ENCODE assay signal across 34 cellular contexts in the genomic region with DNA sequence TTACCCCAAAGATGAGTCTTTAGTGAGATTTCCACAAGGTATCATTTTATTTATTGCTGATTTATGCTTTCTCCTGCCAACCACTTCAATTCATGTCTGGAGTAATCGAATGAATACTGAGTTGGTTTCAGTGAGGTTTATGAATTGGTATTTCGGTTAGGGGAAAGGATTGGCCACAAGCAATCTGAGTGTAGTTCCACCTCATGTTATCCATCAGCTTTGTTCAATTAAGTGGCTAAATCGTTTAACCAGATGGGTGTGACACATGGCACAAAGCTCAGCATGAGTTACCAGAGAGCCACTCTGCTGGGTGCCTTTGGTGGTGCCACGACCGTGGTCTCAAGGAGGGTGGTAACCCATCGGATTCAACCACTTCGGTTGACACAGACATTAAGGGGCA.
"Had no signal": no experiment of that assay in that cellular context is flagged by ENCODE, and none has a peak within 500 bp of the region (broad histone marks: within the 10 kb centered on the region; RNA-seq: fewer than 3 reads in every experiment).

No MANE protein-coding gene starts in this region.

- DNase-seq: activated B cell treated with CpG ODN at 0.5 μM for 24 hours; activated CD4-positive, alpha-beta memory T cell treated with anti-CD3 and anti-CD28 coated beads for 36 hours; activated CD4-positive, alpha-beta T cell treated with anti-CD3 and anti-CD28 coated beads for 48 hours; activated CD4-positive, alpha-beta T cell treated with anti-CD3 and anti-CD28 coated beads, Interleukin-2, amount 10 ng/mL, durations not matched to agents 7 days and 5 days; activated CD4-positive, CD25-positive, alpha-beta regulatory T cell treated with anti-CD3 and anti-CD28 coated beads, Interleukin-2, amount 50 U/mL, for 72 hours; activated CD8-positive, alpha-beta memory T cell treated with anti-CD3 and anti-CD28 coated beads, Interleukin-2, amount 50 U/mL, for 4 hours; activated CD8-positive, alpha-beta T cell treated with anti-CD3 and anti-CD28 coated beads for 36 hours; activated effector memory CD4-positive, alpha-beta T cell treated with Interleukin-2 at 50 U/mL for 16 hours; activated gamma-delta T cell; activated naive CD4-positive, alpha-beta T cell treated with anti-CD3 and anti-CD28 coated beads, Interleukin-2, amount 10 ng/mL, durations not matched to agents 7 days and 5 days; activated naive CD4-positive, alpha-beta T cell treated with Interleukin-2 at 50 U/mL for 16 hours; activated naive CD8-positive, alpha-beta T cell treated with anti-CD3 and anti-CD28 coated beads, Interleukin-2, amount 10 ng/mL, durations not matched to agents 7 days and 5 days; activated naive CD8-positive, alpha-beta T cell treated with anti-CD3 and anti-CD28 coated beads, Interleukin-2, amount 50 U/mL, for 24 hours; activated T-cell treated with anti-CD3 and anti-CD28 coated beads for 4 hours; activated T-cell treated with anti-CD3 and anti-CD28 coated beads, Interleukin-2, amount 50 U/mL, for 24 hours; amygdala; anterior cingulate cortex; caudate nucleus; cerebellar nuclear complex; SW 1271; T-helper 1 cell; T-helper 2 cell; T-helper 9 cell had no signal

- H3K36me3 Mint-ChIP-seq: activated CD4-positive, alpha-beta memory T cell treated with anti-CD3 and anti-CD28 coated beads for 36 hours; activated naive CD4-positive, alpha-beta T cell treated with anti-CD3 and anti-CD28 coated beads, Interleukin-2, amount 10 ng/mL, durations not matched to agents 7 days and 5 days; activated naive CD4-positive, alpha-beta T cell treated with anti-CD3 and anti-CD28 coated beads, Interleukin-2, amount 50 U/mL, for 24 hours; activated naive CD8-positive, alpha-beta T cell; activated naive CD8-positive, alpha-beta T cell treated with anti-CD3 and anti-CD28 coated beads, Interleukin-2, amount 10 ng/mL, durations not matched to agents 7 days and 5 days; brain had no signal

- H3K27ac ChIP-seq: ascending aorta, cardiac muscle cell, VCaP had no signal

- ATAC-seq: activated CD8-positive, alpha-beta T cell treated with anti-CD3 and anti-CD28 coated beads for 36 hours; activated naive CD8-positive, alpha-beta T cell treated with anti-CD3 and anti-CD28 coated beads, Interleukin-2, amount 50 U/mL, for 24 hours had no signal

- H3K9me3 ChIP-seq: ascending aorta had no signal

- H3K36me3 ChIP-seq: ascending aorta, cardiac muscle cell had no signal

- H3K27ac Mint-ChIP-seq: activated B cell treated with CpG ODN at 0.5 μM for 24 hours; activated CD4-positive, alpha-beta memory T cell treated with anti-CD3 and anti-CD28 coated beads for 36 hours; activated CD4-positive, alpha-beta T cell treated with anti-CD3 and anti-CD28 coated beads, Interleukin-2, amount 10 ng/mL, durations not matched to agents 7 days and 5 days; activated CD8-positive, alpha-beta T cell treated with anti-CD3 and anti-CD28 coated beads for 36 hours; activated naive CD4-positive, alpha-beta T cell treated with anti-CD3 and anti-CD28 coated beads, Interleukin-2, amount 10 ng/mL, durations not matched to agents 7 days and 5 days; activated naive CD4-positive, alpha-beta T cell treated with anti-CD3 and anti-CD28 coated beads, Interleukin-2, amount 50 U/mL, for 24 hours; activated naive CD8-positive, alpha-beta T cell; activated naive CD8-positive, alpha-beta T cell treated with anti-CD3 and anti-CD28 coated beads, Interleukin-2, amount 10 ng/mL, durations not matched to agents 7 days and 5 days; activated naive CD8-positive, alpha-beta T cell treated with anti-CD3 and anti-CD28 coated beads, Interleukin-2, amount 50 U/mL, for 24 hours; activated T-cell treated with anti-CD3 and anti-CD28 coated beads, Interleukin-2, amount 50 U/mL, for 24 hours; activated T-helper 1 cell treated with anti-CD3 and anti-CD28 coated beads, Interleukin-12 subunit alpha, Interleukin-12 subunit beta, Interleukin-2, Interleukin-4 antibody, amounts not matched to agents 30 ng/mL and 10 ng/mL and 1 ng/mL, durations not matched to agents 14 hours and 24 hours and 36 hours; activated T-helper 2 cell treated with anti-CD3 and anti-CD28 coated beads, Interferon-gamma antibody, Interleukin-2, Interleukin-4, amounts not matched to agents 10 μg/mL and 5 μg/mL and 100 μg/mL, durations not matched to agents 14 hours and 24 hours and 36 hours; brain; T-helper 1 cell treated with Interleukin-12 subunit alpha and Interleukin-12 subunit beta and Interleukin-4 antibody, amounts not matched to agents 30 μg/mL and 1 μg/mL, for 36 hours; T-helper 2 cell treated with Interferon-gamma antibody and Interleukin-4, amounts not matched to agents 5 μg/mL and 100 μg/mL, for 36 hours had no signal

- H3K4me1 Mint-ChIP-seq: activated B cell treated with CpG ODN at 0.5 μM for 24 hours; activated CD4-positive, alpha-beta T cell treated with anti-CD3 and anti-CD28 coated beads, Interleukin-2, amount 10 ng/mL, durations not matched to agents 7 days and 5 days; activated naive CD4-positive, alpha-beta T cell treated with anti-CD3 and anti-CD28 coated beads, Interleukin-2, amount 10 ng/mL, durations not matched to agents 7 days and 5 days; activated naive CD4-positive, alpha-beta T cell treated with anti-CD3 and anti-CD28 coated beads, Interleukin-2, amount 50 U/mL, for 24 hours; activated naive CD8-positive, alpha-beta T cell treated with anti-CD3 and anti-CD28 coated beads, Interleukin-2, amount 10 ng/mL, durations not matched to agents 7 days and 5 days; activated naive CD8-positive, alpha-beta T cell treated with anti-CD3 and anti-CD28 coated beads, Interleukin-2, amount 50 U/mL, for 24 hours; brain; central memory CD8-positive, alpha-beta T cell had no signal

- H3K27me3 ChIP-seq: ascending aorta, cardiac muscle cell had no signal

- H3K9me3 Mint-ChIP-seq: activated B cell treated with CpG ODN at 0.5 μM for 24 hours; activated CD4-positive, alpha-beta memory T cell treated with anti-CD3 and anti-CD28 coated beads for 36 hours; activated CD4-positive, alpha-beta T cell treated with anti-CD3 and anti-CD28 coated beads, Interleukin-2, amount 10 ng/mL, durations not matched to agents 7 days and 5 days; activated CD8-positive, alpha-beta T cell treated with anti-CD3 and anti-CD28 coated beads for 36 hours; activated naive CD4-positive, alpha-beta T cell treated with anti-CD3 and anti-CD28 coated beads, Interleukin-2, amount 10 ng/mL, durations not matched to agents 7 days and 5 days; activated naive CD4-positive, alpha-beta T cell treated with anti-CD3 and anti-CD28 coated beads, Interleukin-2, amount 50 U/mL, for 24 hours; activated naive CD8-positive, alpha-beta T cell treated with anti-CD3 and anti-CD28 coated beads, Interleukin-2, amount 10 ng/mL, durations not matched to agents 7 days and 5 days; activated naive CD8-positive, alpha-beta T cell treated with anti-CD3 and anti-CD28 coated beads, Interleukin-2, amount 50 U/mL, for 24 hours; activated T-cell treated with anti-CD3 and anti-CD28 coated beads, Interleukin-2, amount 50 U/mL, for 24 hours; activated T-helper 1 cell treated with anti-CD3 and anti-CD28 coated beads, Interleukin-12 subunit alpha, Interleukin-12 subunit beta, Interleukin-2, Interleukin-4 antibody, amounts not matched to agents 30 ng/mL and 10 ng/mL and 1 ng/mL, durations not matched to agents 14 hours and 24 hours and 36 hours; activated T-helper 2 cell treated with anti-CD3 and anti-CD28 coated beads, Interferon-gamma antibody, Interleukin-2, Interleukin-4, amounts not matched to agents 10 μg/mL and 5 μg/mL and 100 μg/mL, durations not matched to agents 14 hours and 24 hours and 36 hours; brain; central memory CD8-positive, alpha-beta T cell; T-helper 1 cell treated with Interleukin-12 subunit alpha and Interleukin-12 subunit beta and Interleukin-4 antibody, amounts not matched to agents 30 μg/mL and 1 μg/mL, for 36 hours; T-helper 2 cell treated with Interferon-gamma antibody and Interleukin-4, amounts not matched to agents 5 μg/mL and 100 μg/mL, for 36 hours had no signal

- H3K4me3 Mint-ChIP-seq: activated B cell treated with CpG ODN at 0.5 μM for 24 hours; activated CD4-positive, alpha-beta memory T cell treated with anti-CD3 and anti-CD28 coated beads for 36 hours; activated CD4-positive, alpha-beta T cell treated with anti-CD3 and anti-CD28 coated beads, Interleukin-2, amount 10 ng/mL, durations not matched to agents 7 days and 5 days; activated CD8-positive, alpha-beta T cell treated with anti-CD3 and anti-CD28 coated beads for 36 hours; activated naive CD4-positive, alpha-beta T cell treated with anti-CD3 and anti-CD28 coated beads, Interleukin-2, amount 10 ng/mL, durations not matched to agents 7 days and 5 days; activated naive CD4-positive, alpha-beta T cell treated with anti-CD3 and anti-CD28 coated beads, Interleukin-2, amount 50 U/mL, for 24 hours; activated naive CD8-positive, alpha-beta T cell; activated naive CD8-positive, alpha-beta T cell treated with anti-CD3 and anti-CD28 coated beads, Interleukin-2, amount 10 ng/mL, durations not matched to agents 7 days and 5 days; activated naive CD8-positive, alpha-beta T cell treated with anti-CD3 and anti-CD28 coated beads, Interleukin-2, amount 50 U/mL, for 24 hours; activated T-cell treated with anti-CD3 and anti-CD28 coated beads, Interleukin-2, amount 50 U/mL, for 24 hours; activated T-helper 1 cell treated with anti-CD3 and anti-CD28 coated beads, Interleukin-12 subunit alpha, Interleukin-12 subunit beta, Interleukin-2, Interleukin-4 antibody, amounts not matched to agents 30 ng/mL and 10 ng/mL and 1 ng/mL, durations not matched to agents 14 hours and 24 hours and 36 hours; brain; central memory CD8-positive, alpha-beta T cell; T-helper 1 cell treated with Interleukin-12 subunit alpha and Interleukin-12 subunit beta and Interleukin-4 antibody, amounts not matched to agents 30 μg/mL and 1 μg/mL, for 36 hours; T-helper 2 cell treated with Interferon-gamma antibody and Interleukin-4, amounts not matched to agents 5 μg/mL and 100 μg/mL, for 36 hours had no signal

- H3K4me3 ChIP-seq: ascending aorta, cardiac muscle cell had no signal
